In genomic region chr15:41940441-41940857, GRCh38 we compare ENCODE assay signal across 9 cellular contexts. TPM values are rescaled to one million over a fixed set of nuclear protein-coding genes. Genes with fewer than 3 reads are reported as not detected.
DNase-seq lines count a peak whose midpoint lies in the region; ATAC-seq and TF ChIP-seq lines count a peak whose summit lies in the region.
"Had no signal": no experiment of that assay in that cellular context is flagged by ENCODE, and none has a peak within 500 bp of the region (broad histone marks: within the 10 kb centered on the region; RNA-seq: fewer than 3 reads in every experiment).

No MANE protein-coding gene starts in this region.

- no peak overlapping the region for H3K4me3 Mint-ChIP-seq in activated T-helper 2 cell treated with anti-CD3 and anti-CD28 coated beads, Interferon-gamma antibody, Interleukin-2, Interleukin-4, amounts not matched to agents 10 μg/mL and 5 μg/mL and 100 μg/mL, durations not matched to agents 14 hours and 24 hours and 36 hours (ENCODE audit: low read depth)

- H3K27me3 ChIP-seq in hepatocyte (no peaks in the 10 kb centered on the region), subcutaneous abdominal adipose tissue (ENCODE audit: control insufficient read depth in 5 of 5, insufficient read depth in 4 of 5, low read length in 5 of 5) (no peaks in the 10 kb centered on the region)

- H3K9me3 ChIP-seq in hepatocyte (ENCODE audit: low read depth) (no peaks in the 10 kb centered on the region), subcutaneous abdominal adipose tissue (ENCODE audit: control insufficient read depth in 5 of 5, low read length in 5 of 5) (no peaks in the 10 kb centered on the region)

- peaks cover 41% of the 10 kb centered on the region for H3K4me1 Mint-ChIP-seq in activated T-helper 2 cell treated with anti-CD3 and anti-CD28 coated beads, Interferon-gamma antibody, Interleukin-2, Interleukin-4, amounts not matched to agents 10 μg/mL and 5 μg/mL and 100 μg/mL, durations not matched to agents 14 hours and 24 hours and 36 hours (ENCODE audit: low read depth)

- H3K27ac ChIP-seq in hepatocyte (peak overlapping the region; percentile 42), subcutaneous abdominal adipose tissue (ENCODE audit: low read depth, low read length) (peak overlapping the region; percentile 21)

- H3K9ac ChIP-seq in subcutaneous abdominal adipose tissue (ENCODE audit: low read length in 5 of 5) = no peak overlapping the region

- H3K79me2 ChIP-seq in hepatocyte = peaks cover 30% of the 10 kb centered on the region

- H3K9me2 ChIP-seq in hepatocyte (replicated peaks; ENCODE audit: insufficient read depth) = no peaks in the 10 kb centered on the region

- peak; percentile 64 for DNase-seq in activated T-cell treated with anti-CD3 and anti-CD28 coated beads for 48 hours (ENCODE audit: low read depth)
- DNase-seq in activated T-cell treated with anti-CD3 and anti-CD28 coated beads for 4 hours = no peak
- peak; percentile 14 for DNase-seq in activated T-helper 2 cell treated with anti-CD3 and anti-CD28 coated beads, Interferon-gamma antibody, Interleukin-2, Interleukin-4, amounts not matched to agents 10 μg/mL and 5 μg/mL and 100 μg/mL, durations not matched to agents 14 hours and 24 hours and 36 hours (ENCODE audit: low spot score)
- DNase-seq in hepatocyte (ENCODE audit: low spot score) = no peak
- no peak for DNase-seq in Ammon's horn (ENCODE audit: low spot score)
- DNase-seq: NCI-H748 treated with DMSO at 0.1 percent for 48 hours had no signal

- H4K20me1 ChIP-seq in hepatocyte (ENCODE audit: insufficient read depth, poor library complexity, severe bottlenecking) = no peaks in the 10 kb centered on the region

- H3K4me3 ChIP-seq in hepatocyte (no peak overlapping the region), subcutaneous abdominal adipose tissue (ENCODE audit: low read depth in 1 of 5, low read length in 5 of 5) (no peak overlapping the region)

- H3K36me3 ChIP-seq in hepatocyte (replicated peaks; ENCODE audit: insufficient read depth, low read depth) = no peaks in the 10 kb centered on the region
- peaks cover 5 to 37% (median 25%) of the 10 kb centered on the region in 5 donors for H3K36me3 ChIP-seq in subcutaneous abdominal adipose tissue (ENCODE audit: control insufficient read depth in 5 of 5, insufficient read depth in 5 of 5, low read length in 5 of 5)

- H3K27me3 Mint-ChIP-seq in activated T-helper 2 cell treated with anti-CD3 and anti-CD28 coated beads, Interferon-gamma antibody, Interleukin-2, Interleukin-4, amounts not matched to agents 10 μg/mL and 5 μg/mL and 100 μg/mL, durations not matched to agents 14 hours and 24 hours and 36 hours (ENCODE audit: low read depth) = no peaks in the 10 kb centered on the region

- WGBS in hepatocyte (ENCODE audit: low lambda C conversion rate, missing lambda C conversion rate) = 86% methylated on average over 13 of the region's 13 CpGs

- H3K4me2 ChIP-seq in hepatocyte = no peak overlapping the region

- H3K9me3 Mint-ChIP-seq in activated T-helper 2 cell treated with anti-CD3 and anti-CD28 coated beads, Interferon-gamma antibody, Interleukin-2, Interleukin-4, amounts not matched to agents 10 μg/mL and 5 μg/mL and 100 μg/mL, durations not matched to agents 14 hours and 24 hours and 36 hours = no peaks in the 10 kb centered on the region

- TF ChIP-seq CTCF in hepatocyte (IDR thresholded peaks at IDR 0.05; ENCODE audit: poor library complexity) = no peak

- H3K27ac Mint-ChIP-seq in activated T-helper 2 cell treated with anti-CD3 and anti-CD28 coated beads, Interferon-gamma antibody, Interleukin-2, Interleukin-4, amounts not matched to agents 10 μg/mL and 5 μg/mL and 100 μg/mL, durations not matched to agents 14 hours and 24 hours and 36 hours = peak overlapping the region; percentile 51

- peaks cover 29% of the 10 kb centered on the region for H3K36me3 Mint-ChIP-seq in activated T-helper 2 cell treated with anti-CD3 and anti-CD28 coated beads, Interferon-gamma antibody, Interleukin-2, Interleukin-4, amounts not matched to agents 10 μg/mL and 5 μg/mL and 100 μg/mL, durations not matched to agents 14 hours and 24 hours and 36 hours (ENCODE audit: low read depth)

- intact Hi-C loops in activated T-helper 2 cell treated with anti-CD3 and anti-CD28 coated beads, Interferon-gamma antibody, Interleukin-2, Interleukin-4, amounts not matched to agents 10 μg/mL and 5 μg/mL and 100 μg/mL, durations not matched to agents 14 hours and 24 hours and 36 hours (cut with micrococcal nuclease) = loop anchor here (1.0 kb wide), 2 partner anchors 17 to 31 kb away; no protein-coding TSS in a partner anchor

- ATAC-seq in HG02588 (IDR thresholded peaks at IDR 0.05; ENCODE audit: unreplicated experiment) (no peak), HG03520 (IDR thresholded peaks at IDR 0.05; ENCODE audit: unreplicated experiment) (no peak)

- peaks cover 18% of the 10 kb centered on the region for H3K4me1 ChIP-seq in hepatocyte (ENCODE audit: insufficient read depth)
- H3K4me1 ChIP-seq in subcutaneous abdominal adipose tissue (ENCODE audit: control insufficient read depth in 5 of 5, insufficient read depth in 5 of 5, low read length in 5 of 5) = peaks cover 21 to 67% (median 38%) of the 10 kb centered on the region in 5 donors

- no peak overlapping the region for H2AFZ ChIP-seq in hepatocyte

RNA-seq across cellular contexts. Expression of gene EHD4, which starts 31.9 kb away (rescaled TPM):
- 22.3 and 22.7 TPM in 2 replicates for total RNA-seq in activated T-helper 2 cell treated with anti-CD3 and anti-CD28 coated beads, Interferon-gamma antibody, Interleukin-2, Interleukin-4, amounts not matched to agents 10 μg/mL and 5 μg/mL and 100 μg/mL, durations not matched to agents 14 hours and 24 hours and 36 hours
- 26.4 and 27.3 TPM in 2 replicates for total RNA-seq in hepatocyte
- 30.9 and 34.7 TPM in 2 replicates for polyA plus RNA-seq in hepatocyte

RNA-seq across cellular contexts. Expression of gene SPTBN5, which starts 46.6 kb away (rescaled TPM):
- total RNA-seq in activated T-helper 2 cell treated with anti-CD3 and anti-CD28 coated beads, Interferon-gamma antibody, Interleukin-2, Interleukin-4, amounts not matched to agents 10 μg/mL and 5 μg/mL and 100 μg/mL, durations not matched to agents 14 hours and 24 hours and 36 hours = 0.41 and 0.90 TPM in 2 replicates
- total RNA-seq in hepatocyte = 1.7 and 2.0 TPM in 2 replicates
- polyA plus RNA-seq in hepatocyte = 1.9 and 2.6 TPM in 2 replicates

Comparison
In these comparisons a context has a peak if more than half of its experiments do, and no peak if none do; other contexts are left out.
1. DNase-seq: peak in activated T-cell treated with anti-CD3 and anti-CD28 coated beads for 48 hours (single experiment) and activated T-helper 2 cell treated with anti-CD3 and anti-CD28 coated beads, Interferon-gamma antibody, Interleukin-2, Interleukin-4, amounts not matched to agents 10 μg/mL and 5 μg/mL and 100 μg/mL, durations not matched to agents 14 hours and 24 hours and 36 hours (single experiment); none in activated T-cell treated with anti-CD3 and anti-CD28 coated beads for 4 hours (single experiment), hepatocyte (single experiment) and Ammon's horn (single experiment).